ENCODE assay signal across 8 cellular contexts in the genomic region with DNA sequence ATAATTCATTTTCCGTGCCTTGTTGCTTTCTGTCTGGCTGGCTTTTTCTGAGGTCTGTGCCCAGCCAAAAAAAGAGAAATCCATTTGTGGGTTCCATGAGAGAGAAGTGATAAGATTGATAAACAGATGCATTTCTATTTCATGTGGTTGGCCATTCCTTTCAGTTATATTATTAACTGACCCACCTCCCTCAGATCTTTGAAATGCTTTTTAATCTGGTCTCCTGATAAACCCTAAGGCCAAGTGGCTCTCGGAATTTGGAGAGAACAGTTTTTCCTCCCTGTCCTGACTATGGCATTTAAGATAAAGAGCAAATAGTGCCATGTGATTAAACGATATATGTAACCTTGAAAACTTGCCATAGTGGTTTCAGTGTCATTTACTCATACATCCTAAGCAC.
"Had no signal": no experiment of that assay in that cellular context is flagged by ENCODE, and none has a peak within 500 bp of the region (broad histone marks: within the 10 kb centered on the region; RNA-seq: fewer than 3 reads in every experiment).

No MANE protein-coding gene starts in this region.

- H3K36me3 ChIP-seq: HAP-1 had no signal

- DNase-seq: GM23248, GOT3, H7, HFFc6, IMR-90 had no signal

- H3K4me3 ChIP-seq: GM23248, HAP-1 had no signal

- ATAC-seq: HCT116 had no signal

- H3K4me3 Mint-ChIP-seq: HFFc6 had no signal

- H2AFZ ChIP-seq: GM23248 had no signal

- H3K4me1 ChIP-seq: HAP-1 had no signal

- H3K9me3 ChIP-seq: HAP-1 had no signal

- H3K9ac ChIP-seq: GM23248 had no signal

- FAIRE-seq: HTR-8/SVneo had no signal

- H3K27ac ChIP-seq: GM23248 had no signal
